16 cellular contexts compared by ENCODE assay signal in genomic region chrX:25976683-25977310, GRCh38.
A peak's percentile ranks its signal among the peaks of the same experiment; 100 is the strongest.
DNase-seq lines count a peak whose midpoint lies in the region; ATAC-seq and TF ChIP-seq lines count a peak whose summit lies in the region.
"Had no signal": no experiment of that assay in that cellular context is flagged by ENCODE, and none has a peak within 500 bp of the region (broad histone marks: within the 10 kb centered on the region; RNA-seq: fewer than 3 reads in every experiment).

No MANE protein-coding gene starts in this region.

- no peak overlapping the region for H2AFZ ChIP-seq in trophoblast cell (ENCODE audit: insufficient read depth, low read length, poor library complexity)

- peak overlapping the region; percentile 31 for H2BK12ac ChIP-seq in trophoblast cell (ENCODE audit: low read length)

- no peak overlapping the region for H4K12ac ChIP-seq in trophoblast cell (ENCODE audit: low read depth, low read length)

- H3K9me3 ChIP-seq in NT2/D1 (ENCODE audit: insufficient read depth, low read length) (no peaks in the 10 kb centered on the region), trophoblast cell (ENCODE audit: insufficient read depth, low read depth, low read length) (no peaks in the 10 kb centered on the region)
- H3K9me3 ChIP-seq: Peyer's patch had no signal

- ATAC-seq in foreskin keratinocyte, result no peak
- ATAC-seq: HCT116 had no signal

- H3K9ac ChIP-seq in NT2/D1 (ENCODE audit: insufficient read length, low read depth), result no peak overlapping the region
- H3K9ac ChIP-seq in trophoblast cell (ENCODE audit: low read length), result no peak overlapping the region
- H3K9ac ChIP-seq: BLaER1 treated with 17β-estradiol and CSF1 and Interleukin-3, amounts not matched to agents 10 nM and 100 nM had no signal

- DNase-seq in H7, result peak; percentile 1
- peak; percentile 5 for DNase-seq in NT2/D1 (ENCODE audit: low read depth, low spot score)
- DNase-seq in glomerular visceral epithelial cell (ENCODE audit: extremely low spot score), result peak; percentile 53
- DNase-seq in trophoblast cell, result no peak
- DNase-seq in DMS 273 treated with DMSO at 0.1 percent for 48 hours (lab: John Stamatoyannopoulos, UW), result no peak
- no peak for DNase-seq in activated effector memory CD4-positive, alpha-beta T cell treated with Interleukin-2 at 50 U/mL for 16 hours
- DNase-seq in foreskin keratinocyte, result no peak
- DNase-seq: MV-4-11, NCI-H1436 treated with DMSO at 0.1 percent for 48 hours, NCI-H2081, NCI-H526, Peyer's patch, SIG-M5, SW 1271 had no signal

- no peak overlapping the region for H3K4me2 ChIP-seq in trophoblast cell (ENCODE audit: low read length)
- H3K4me2 ChIP-seq: BLaER1 treated with 17β-estradiol and CSF1 and Interleukin-3, amounts not matched to agents 10 nM and 100 nM had no signal

- H3K4me1 ChIP-seq in NT2/D1 (ENCODE audit: insufficient read depth, insufficient read length) (peaks cover 2% of the 10 kb centered on the region), trophoblast cell (ENCODE audit: control insufficient read depth in 1 of 2, insufficient read depth in 2 of 2, low read length in 2 of 2) (peaks cover 0 to 2% of the 10 kb centered on the region in 2 experiments), foreskin keratinocyte (no peaks in the 10 kb centered on the region)
- H3K4me1 ChIP-seq: BLaER1 treated with 17β-estradiol and CSF1 and Interleukin-3, amounts not matched to agents 10 nM and 100 nM; Peyer's patch had no signal

- no peaks in the 10 kb centered on the region for H3K27me3 ChIP-seq in H7 (ENCODE audit: control insufficient read depth, insufficient read depth, low read length)
- no peaks in the 10 kb centered on the region for H3K27me3 ChIP-seq in NT2/D1 (ENCODE audit: insufficient read depth, insufficient read length)
- H3K27me3 ChIP-seq in trophoblast cell (ENCODE audit: insufficient read depth, low read length), result no peaks in the 10 kb centered on the region
- H3K27me3 ChIP-seq in foreskin keratinocyte, result no peaks in the 10 kb centered on the region
- H3K27me3 ChIP-seq: Peyer's patch had no signal

- H3K4ac ChIP-seq in trophoblast cell (ENCODE audit: low read depth, low read length), result no peak overlapping the region

- H3K14ac ChIP-seq in trophoblast cell (ENCODE audit: low read length), result no peak overlapping the region

- H3K27ac ChIP-seq in trophoblast cell (ENCODE audit: low read depth, low read length) (no peak overlapping the region), foreskin keratinocyte (no peak overlapping the region)
- H3K27ac ChIP-seq: BLaER1 treated with 17β-estradiol and CSF1 and Interleukin-3, amounts not matched to agents 10 nM and 100 nM; Peyer's patch had no signal

- H3K4me3 ChIP-seq in H7 (ENCODE audit: insufficient read depth, low read depth, low read length), result no peak overlapping the region
- no peak overlapping the region for H3K4me3 ChIP-seq in NT2/D1 (ENCODE audit: insufficient read length, low read depth)
- no peak overlapping the region for H3K4me3 ChIP-seq in trophoblast cell (ENCODE audit: low read depth, low read length)
- H3K4me3 ChIP-seq: BLaER1 treated with 17β-estradiol and CSF1 and Interleukin-3, amounts not matched to agents 10 nM and 100 nM; Peyer's patch had no signal

- TF ChIP-seq CTCF in foreskin keratinocyte (conservative IDR thresholded peaks at IDR 0.05), result no peak

- peaks cover 2% of the 10 kb centered on the region for H3K79me2 ChIP-seq in trophoblast cell (ENCODE audit: control insufficient read depth, insufficient read depth, low read length, poor library complexity)

- no peak overlapping the region for H2BK120ac ChIP-seq in trophoblast cell (ENCODE audit: insufficient read depth, low read length, poor library complexity)

- no peak overlapping the region for H3K23ac ChIP-seq in trophoblast cell (ENCODE audit: low read length)

- no peak overlapping the region for H2BK5ac ChIP-seq in trophoblast cell (ENCODE audit: low read depth, low read length, poor library complexity)

- H3K36me3 ChIP-seq in H7 (replicated peaks; ENCODE audit: control insufficient read depth, insufficient read depth, low read length), result no peaks in the 10 kb centered on the region
- H3K36me3 ChIP-seq in NT2/D1 (ENCODE audit: insufficient read depth, insufficient read length, low read length), result no peaks in the 10 kb centered on the region
- H3K36me3 ChIP-seq in trophoblast cell (ENCODE audit: control insufficient read depth in 1 of 2, insufficient read depth in 2 of 2, low read length in 2 of 2), result no peaks in the 10 kb centered on the region
- H3K36me3 ChIP-seq: BLaER1 treated with 17β-estradiol and CSF1 and Interleukin-3, amounts not matched to agents 10 nM and 100 nM; Peyer's patch had no signal

- no peak overlapping the region for H3K18ac ChIP-seq in trophoblast cell (ENCODE audit: low read length)

- peak overlapping the region; percentile 37 for H4K91ac ChIP-seq in trophoblast cell (ENCODE audit: low read depth, low read length)

- H4K8ac ChIP-seq in trophoblast cell (ENCODE audit: low read depth, low read length), result peak overlapping the region; percentile 38

- no peaks in the 10 kb centered on the region for H3K79me1 ChIP-seq in trophoblast cell (ENCODE audit: low read length)

- no CpG with 5 or more reads among the region's 10 CpGs for WGBS in trophoblast cell (ENCODE audit: extremely low coverage, insufficient coverage, insufficient read length)

- no peak overlapping the region for H2AK5ac ChIP-seq in trophoblast cell (ENCODE audit: low read length)

Comparison
In these comparisons a context has a peak if more than half of its experiments do, and no peak if none do; other contexts are left out.
1. DNase-seq: peak in H7 (single experiment), NT2/D1 (single experiment) and glomerular visceral epithelial cell (single experiment); none in trophoblast cell (0 of 2), DMS 273 treated with DMSO at 0.1 percent for 48 hours (single experiment), activated effector memory CD4-positive, alpha-beta T cell treated with Interleukin-2 at 50 U/mL for 16 hours (single experiment) and foreskin keratinocyte (0 of 2).